Comparison of ENCODE assay signal across 34 cellular contexts in genomic region chr1:168104535-168104934, GRCh38.
"Had no signal": no experiment of that assay in that cellular context is flagged by ENCODE, and none has a peak within 500 bp of the region (broad histone marks: within the 10 kb centered on the region; RNA-seq: fewer than 3 reads in every experiment).

No MANE protein-coding gene starts in this region.

- ATAC-seq: activated CD4-positive, alpha-beta T cell treated with anti-CD3 and anti-CD28 coated beads for 36 hours; activated naive CD4-positive, alpha-beta T cell treated with anti-CD3 and anti-CD28 coated beads, Interleukin-2, amount 50 U/mL, for 72 hours; effector memory CD8-positive, alpha-beta T cell; foreskin keratinocyte; gastrocnemius medialis; heart left ventricle; T-helper 17 cell had no signal

- H3K36me3 Mint-ChIP-seq: activated naive CD4-positive, alpha-beta T cell treated with anti-CD3 and anti-CD28 coated beads, Interleukin-2, amount 10 ng/mL, durations not matched to agents 7 days and 5 days; activated naive CD4-positive, alpha-beta T cell treated with anti-CD3 and anti-CD28 coated beads, Interleukin-2, amount 50 U/mL, for 72 hours; activated naive CD8-positive, alpha-beta T cell treated with anti-CD3 and anti-CD28 coated beads, Interleukin-2, amount 10 ng/mL, durations not matched to agents 7 days and 5 days had no signal

- H3K4me1 ChIP-seq: ascending aorta, breast epithelium, foreskin keratinocyte, gastrocnemius medialis, heart left ventricle had no signal

- H3K27me3 Mint-ChIP-seq: activated CD4-positive, alpha-beta memory T cell treated with anti-CD3 and anti-CD28 coated beads, Interleukin-2, amount 10 ng/mL, durations not matched to agents 7 days and 5 days; activated CD4-positive, alpha-beta T cell treated with anti-CD3 and anti-CD28 coated beads for 36 hours; brain had no signal

- H3K27me3 ChIP-seq: ascending aorta, breast epithelium, esophagus muscularis mucosa, foreskin keratinocyte, gastrocnemius medialis, heart left ventricle had no signal

- DNase-seq: activated CD4-positive, alpha-beta memory T cell treated with anti-CD3 and anti-CD28 coated beads, Interleukin-2, amount 10 ng/mL, durations not matched to agents 7 days and 5 days; activated CD4-positive, alpha-beta T cell treated with anti-CD3 and anti-CD28 coated beads for 36 hours; activated CD4-positive, alpha-beta T cell treated with anti-CD3 and anti-CD28 coated beads, Interleukin-2, amount 10 ng/mL, durations not matched to agents 24 days and 14 days; activated CD4-positive, alpha-beta T cell treated with anti-CD3 and anti-CD28 coated beads, Interleukin-2, amount 50 U/mL, for 4 hours; activated CD4-positive, CD25-positive, alpha-beta regulatory T cell; activated CD4-positive, CD25-positive, alpha-beta regulatory T cell treated with anti-CD3 and anti-CD28 coated beads, Interleukin-2, amount 50 U/mL, for 72 hours; activated gamma-delta T cell; activated naive CD4-positive, alpha-beta T cell; activated naive CD4-positive, alpha-beta T cell treated with anti-CD3 and anti-CD28 coated beads, Interleukin-2, amount 10 ng/mL, durations not matched to agents 7 days and 5 days; activated naive CD8-positive, alpha-beta T cell treated with anti-CD3 and anti-CD28 coated beads, Interleukin-2, amount 10 ng/mL, durations not matched to agents 7 days and 5 days; activated T-cell treated with anti-CD3 and anti-CD28 coated beads, Interleukin-2, amount 50 U/mL, for 1 hour; activated T-cell treated with anti-CD3 and anti-CD28 coated beads, Interleukin-2, amount 50 U/mL, for 48 hours; cortex of kidney; dermis blood vessel endothelial cell; effector CD4-positive, alpha-beta T cell; effector memory CD8-positive, alpha-beta T cell; erythroblast; foreskin keratinocyte; gastrocnemius medialis; glutamatergic neuron; heart left ventricle; T-helper 1 cell; T-helper 17 cell; T1000 had no signal

- H3K4me1 Mint-ChIP-seq: activated CD4-positive, alpha-beta memory T cell treated with anti-CD3 and anti-CD28 coated beads, Interleukin-2, amount 10 ng/mL, durations not matched to agents 7 days and 5 days; activated CD4-positive, alpha-beta T cell treated with anti-CD3 and anti-CD28 coated beads for 36 hours; activated CD4-positive, alpha-beta T cell treated with anti-CD3 and anti-CD28 coated beads, Interleukin-2, amount 10 ng/mL, durations not matched to agents 24 days and 14 days; activated naive CD4-positive, alpha-beta T cell treated with anti-CD3 and anti-CD28 coated beads, Interleukin-2, amount 10 ng/mL, durations not matched to agents 7 days and 5 days; activated naive CD8-positive, alpha-beta T cell treated with anti-CD3 and anti-CD28 coated beads, Interleukin-2, amount 10 ng/mL, durations not matched to agents 7 days and 5 days; brain; central memory CD8-positive, alpha-beta T cell; T-helper 17 cell had no signal

- H3K27ac ChIP-seq: ascending aorta, breast epithelium, esophagus muscularis mucosa, foreskin keratinocyte, gastrocnemius medialis, heart left ventricle, WERI-Rb-1 had no signal

- H3K36me3 ChIP-seq: breast epithelium, gastrocnemius medialis, WERI-Rb-1 had no signal

- H3K4me3 Mint-ChIP-seq: activated CD4-positive, alpha-beta memory T cell treated with anti-CD3 and anti-CD28 coated beads, Interleukin-2, amount 10 ng/mL, durations not matched to agents 7 days and 5 days; activated CD4-positive, alpha-beta T cell treated with anti-CD3 and anti-CD28 coated beads for 36 hours; activated CD4-positive, alpha-beta T cell treated with anti-CD3 and anti-CD28 coated beads, Interleukin-2, amount 10 ng/mL, durations not matched to agents 24 days and 14 days; activated naive CD4-positive, alpha-beta T cell treated with anti-CD3 and anti-CD28 coated beads, Interleukin-2, amount 10 ng/mL, durations not matched to agents 7 days and 5 days; activated naive CD8-positive, alpha-beta T cell treated with anti-CD3 and anti-CD28 coated beads, Interleukin-2, amount 10 ng/mL, durations not matched to agents 7 days and 5 days; activated T-helper 1 cell treated with anti-CD3 and anti-CD28 coated beads, Interleukin-12 subunit alpha, Interleukin-12 subunit beta, Interleukin-2, Interleukin-4 antibody, amounts not matched to agents 30 ng/mL and 10 ng/mL and 1 ng/mL, durations not matched to agents 14 hours and 24 hours and 36 hours; brain; central memory CD8-positive, alpha-beta T cell; effector memory CD8-positive, alpha-beta T cell; T-helper 17 cell; T-helper 2 cell treated with Interferon-gamma antibody and Interleukin-4, amounts not matched to agents 5 μg/mL and 100 μg/mL, for 36 hours had no signal

- H3K9me3 Mint-ChIP-seq: activated CD4-positive, alpha-beta memory T cell treated with anti-CD3 and anti-CD28 coated beads, Interleukin-2, amount 10 ng/mL, durations not matched to agents 7 days and 5 days; activated CD4-positive, alpha-beta T cell treated with anti-CD3 and anti-CD28 coated beads, Interleukin-2, amount 10 ng/mL, durations not matched to agents 24 days and 14 days; activated naive CD4-positive, alpha-beta T cell treated with anti-CD3 and anti-CD28 coated beads, Interleukin-2, amount 10 ng/mL, durations not matched to agents 7 days and 5 days; activated naive CD4-positive, alpha-beta T cell treated with anti-CD3 and anti-CD28 coated beads, Interleukin-2, amount 50 U/mL, for 72 hours; activated naive CD8-positive, alpha-beta T cell treated with anti-CD3 and anti-CD28 coated beads, Interleukin-2, amount 10 ng/mL, durations not matched to agents 7 days and 5 days; activated T-helper 1 cell treated with anti-CD3 and anti-CD28 coated beads, Interleukin-12 subunit alpha, Interleukin-12 subunit beta, Interleukin-2, Interleukin-4 antibody, amounts not matched to agents 30 ng/mL and 10 ng/mL and 1 ng/mL, durations not matched to agents 14 hours and 24 hours and 36 hours; activated T-helper 2 cell treated with anti-CD3 and anti-CD28 coated beads, Interferon-gamma antibody, Interleukin-2, Interleukin-4, amounts not matched to agents 10 μg/mL and 5 μg/mL and 100 μg/mL, durations not matched to agents 14 hours and 24 hours and 36 hours; brain; central memory CD8-positive, alpha-beta T cell; effector memory CD8-positive, alpha-beta T cell; T-helper 2 cell treated with Interferon-gamma antibody and Interleukin-4, amounts not matched to agents 5 μg/mL and 100 μg/mL, for 36 hours had no signal

- H3K27ac Mint-ChIP-seq: activated CD4-positive, alpha-beta memory T cell treated with anti-CD3 and anti-CD28 coated beads, Interleukin-2, amount 10 ng/mL, durations not matched to agents 7 days and 5 days; activated CD4-positive, alpha-beta T cell treated with anti-CD3 and anti-CD28 coated beads for 36 hours; activated CD4-positive, alpha-beta T cell treated with anti-CD3 and anti-CD28 coated beads, Interleukin-2, amount 10 ng/mL, durations not matched to agents 24 days and 14 days; activated naive CD4-positive, alpha-beta T cell treated with anti-CD3 and anti-CD28 coated beads, Interleukin-2, amount 10 ng/mL, durations not matched to agents 7 days and 5 days; activated naive CD4-positive, alpha-beta T cell treated with anti-CD3 and anti-CD28 coated beads, Interleukin-2, amount 50 U/mL, for 72 hours; activated naive CD8-positive, alpha-beta T cell treated with anti-CD3 and anti-CD28 coated beads, Interleukin-2, amount 10 ng/mL, durations not matched to agents 7 days and 5 days; activated T-helper 1 cell treated with anti-CD3 and anti-CD28 coated beads, Interleukin-12 subunit alpha, Interleukin-12 subunit beta, Interleukin-2, Interleukin-4 antibody, amounts not matched to agents 30 ng/mL and 10 ng/mL and 1 ng/mL, durations not matched to agents 14 hours and 24 hours and 36 hours; activated T-helper 2 cell treated with anti-CD3 and anti-CD28 coated beads, Interferon-gamma antibody, Interleukin-2, Interleukin-4, amounts not matched to agents 10 μg/mL and 5 μg/mL and 100 μg/mL, durations not matched to agents 14 hours and 24 hours and 36 hours; effector memory CD8-positive, alpha-beta T cell; T-helper 17 cell; T-helper 2 cell treated with Interferon-gamma antibody and Interleukin-4, amounts not matched to agents 5 μg/mL and 100 μg/mL, for 36 hours had no signal

- H3K4me3 ChIP-seq: ascending aorta, breast epithelium, esophagus muscularis mucosa, gastrocnemius medialis, heart left ventricle had no signal

- H3K9me3 ChIP-seq: ascending aorta, breast epithelium, esophagus muscularis mucosa, gastrocnemius medialis, heart left ventricle had no signal
